16 cellular contexts compared by ENCODE assay signal in genomic region chr10:69865450-69865849, GRCh38.
DNase-seq lines count a peak whose midpoint lies in the region; ATAC-seq, FAIRE-seq and TF ChIP-seq lines count a peak whose summit lies in the region.
"Had no signal": no experiment of that assay in that cellular context is flagged by ENCODE, and none has a peak within 500 bp of the region (broad histone marks: within the 10 kb centered on the region; RNA-seq: fewer than 3 reads in every experiment).

No MANE protein-coding gene starts in this region.

- H2BK15ac ChIP-seq in H1 (ENCODE audit: low read length): no peak overlapping the region; the same call in 1 of the 2 replicates

- H3F3A ChIP-seq in neural progenitor cell (ENCODE audit: low read depth): peaks cover 39% of the 10 kb centered on the region

- H3K4me1 ChIP-seq in cardiac muscle cell (ENCODE audit: low read depth) (peaks cover 33% of the 10 kb centered on the region), right atrium auricular region (peaks cover 0 to 40% of the 10 kb centered on the region in 2 donors), H1 (replicated peaks in 1 of 4; ENCODE audit: control insufficient read depth in 3 of 4, insufficient read depth in 4 of 4, low read length in 3 of 4) (peaks cover 6 to 54% (median 40%) of the 10 kb centered on the region in 4 experiments), neural progenitor cell (peaks cover 51% of the 10 kb centered on the region)

- H3K27me3 ChIP-seq in cardiac muscle cell (no peaks in the 10 kb centered on the region), right atrium auricular region (no peaks in the 10 kb centered on the region), H1 (replicated peaks in 1 of 4; ENCODE audit: control insufficient read depth in 3 of 4, extremely low read depth in 1 of 4, insufficient read depth in 3 of 4, low read length in 3 of 4) (no peaks in the 10 kb centered on the region; a peak in 1 of 7 replicates), neural progenitor cell (no peaks in the 10 kb centered on the region)

- peak overlapping the region; percentile 97 for H2BK20ac ChIP-seq in H1 (ENCODE audit: low read length)

- H3K4me3 ChIP-seq in cardiac muscle cell (no peak overlapping the region), right atrium auricular region (no peak overlapping the region), H1 (ENCODE audit: extremely low read depth in 1 of 4, insufficient read depth in 2 of 4, low read depth in 3 of 4, low read length in 4 of 4) (no peak overlapping the region), neural progenitor cell (no peak overlapping the region)
- H3K4me3 ChIP-seq: HAP-1 had no signal

- TF ChIP-seq CTCF in cardiac muscle cell (IDR thresholded peaks at IDR 0.05; ENCODE audit: low read depth, low read length) (no peak), right atrium auricular region (IDR thresholded peaks at IDR 0.05) (no peak), H1 (IDR thresholded peaks at IDR 0.05; ENCODE audit: control extremely low read depth in 1 of 3, insufficient read depth in 1 of 3, low read depth in 1 of 3, low read length in 3 of 3) (no peak), neural progenitor cell (IDR thresholded peaks at IDR 0.05) (no peak)

- H3K56ac ChIP-seq in H1 (replicated peaks; ENCODE audit: insufficient read length, low read depth, low read length): no peak overlapping the region

- H3K27me3 Mint-ChIP-seq in neural progenitor cell (ENCODE audit: insufficient read depth, low read depth): peaks cover 13% of the 10 kb centered on the region
- peaks cover 6% of the 10 kb centered on the region for H3K27me3 Mint-ChIP-seq in activated naive CD8-positive, alpha-beta T cell treated with anti-CD3 and anti-CD28 coated beads for 36 hours

- H3K36me3 Mint-ChIP-seq in neural progenitor cell: no peaks in the 10 kb centered on the region
- H3K36me3 Mint-ChIP-seq in activated naive CD8-positive, alpha-beta T cell treated with anti-CD3 and anti-CD28 coated beads for 36 hours: no peaks in the 10 kb centered on the region

- H3K4me1 Mint-ChIP-seq in neural progenitor cell: peaks cover 54% of the 10 kb centered on the region
- peaks cover 5% of the 10 kb centered on the region for H3K4me1 Mint-ChIP-seq in activated naive CD8-positive, alpha-beta T cell treated with anti-CD3 and anti-CD28 coated beads for 36 hours

- CTCF ChIA-PET in H1 (lab: Charles Lee; ENCODE audit: partially characterized antibody): interaction anchor here (0.8 to 15.3 kb wide), 17 partner anchors 10 to 108 kb away, joined by 3 to 170 read pairs (median 4); no protein-coding TSS in a partner anchor

- no peak overlapping the region for H2AFZ ChIP-seq in H1 (ENCODE audit: low read length)
- no peak overlapping the region for H2AFZ ChIP-seq in neural progenitor cell (replicated peaks)

- H2BK120ac ChIP-seq in H1 (replicated peaks; ENCODE audit: low read depth, low read length): no peak overlapping the region

- H3K23me2 ChIP-seq in H1 (ENCODE audit: low read depth, low read length): no peaks in the 10 kb centered on the region

- no peak overlapping the region for H3K14ac ChIP-seq in H1 (ENCODE audit: insufficient read length)

- POLR2A ChIA-PET in H1 (lab: Charles Lee; ENCODE audit: partially characterized antibody): interaction anchor here (1.2 to 1.5 kb wide), 3 partner anchors 9 to 52 kb away, joined by 3 to 4 read pairs (median 3); no protein-coding TSS in a partner anchor

- peak overlapping the region; percentile 91; the same call in 1 of the 2 replicates for H2BK12ac ChIP-seq in H1 (ENCODE audit: low read depth, low read length)

- peak overlapping the region; percentile 17 for H3K27ac Mint-ChIP-seq in neural progenitor cell
- H3K27ac Mint-ChIP-seq in activated naive CD8-positive, alpha-beta T cell treated with anti-CD3 and anti-CD28 coated beads for 36 hours: no peak overlapping the region

- H3K79me2 ChIP-seq in H1 (ENCODE audit: control insufficient read depth in 1 of 2, insufficient read depth in 2 of 2, low read length in 2 of 2): no peaks in the 10 kb centered on the region
- no peaks in the 10 kb centered on the region for H3K79me2 ChIP-seq in neural progenitor cell (ENCODE audit: low read depth)

- H3K4ac ChIP-seq in H1 (replicated peaks; ENCODE audit: insufficient read length, low read depth, low read length): no peak overlapping the region

- H3K9me3 ChIP-seq in cardiac muscle cell (ENCODE audit: low read depth) (no peaks in the 10 kb centered on the region), right atrium auricular region (no peaks in the 10 kb centered on the region), H1 (ENCODE audit: insufficient read depth in 2 of 2, low read depth in 1 of 2, low read length in 1 of 2) (no peaks in the 10 kb centered on the region), neural progenitor cell (ENCODE audit: low read depth) (no peaks in the 10 kb centered on the region)
- H3K9me3 ChIP-seq: HAP-1 had no signal

- H3K9me3 Mint-ChIP-seq in neural progenitor cell: no peaks in the 10 kb centered on the region
- H3K9me3 Mint-ChIP-seq in activated naive CD8-positive, alpha-beta T cell treated with anti-CD3 and anti-CD28 coated beads for 36 hours: no peaks in the 10 kb centered on the region

- no peak overlapping the region for H4K5ac ChIP-seq in H1 (ENCODE audit: insufficient read length, low read depth, low read length)

- no peak for TF ChIP-seq EP300 in H1 (IDR thresholded peaks at IDR 0.05; ENCODE audit: borderline replicate concordance in 1 of 2, low read depth in 2 of 2, low read length in 2 of 2)

- H3K4me3 Mint-ChIP-seq in neural progenitor cell: no peak overlapping the region
- no peak overlapping the region for H3K4me3 Mint-ChIP-seq in activated naive CD8-positive, alpha-beta T cell treated with anti-CD3 and anti-CD28 coated beads for 36 hours

- WGBS in H1 (ENCODE audit: extremely low coverage in 1 of 2, insufficient coverage in 1 of 2, insufficient read length in 1 of 2, insufficient replicate concordance in 2 of 2, low coverage in 1 of 2, low lambda C conversion rate in 2 of 2, missing lambda C conversion rate in 1 of 2), 2 experiments: 77% methylated on average over 1 of the region's 1 CpG; no CpG with 5 or more reads in 1 of the 2 experiments

- no peaks in the 10 kb centered on the region for H3K79me1 ChIP-seq in H1 (ENCODE audit: low read depth, low read length)

- H3K36me3 ChIP-seq in cardiac muscle cell (no peaks in the 10 kb centered on the region), right atrium auricular region (no peaks in the 10 kb centered on the region), H1 (ENCODE audit: control insufficient read depth in 2 of 4, insufficient read depth in 4 of 4, low read length in 3 of 4) (no peaks in the 10 kb centered on the region), neural progenitor cell (no peaks in the 10 kb centered on the region)
- H3K36me3 ChIP-seq: HAP-1 had no signal

- DNase-seq in cardiac muscle cell (ENCODE audit: low read depth in 1 of 2, low spot score in 1 of 2): no peak
- DNase-seq in right atrium auricular region (ENCODE audit: low spot score): no peak
- DNase-seq in H1 (ENCODE audit: low read depth in 1 of 2, low spot score in 2 of 2): no peak
- no peak for DNase-seq in neural progenitor cell (ENCODE audit: low spot score)
- no peak for DNase-seq in activated naive CD8-positive, alpha-beta T cell treated with anti-CD3 and anti-CD28 coated beads for 36 hours
- no peak for DNase-seq in C1 segment of cervical spinal cord (lab: John Stamatoyannopoulos, UW)
- DNase-seq: MV-4-11, NCI-H1417, NCI-H187 treated with DMSO at 0.1 percent for 48 hours, NCI-H69, RPMI8226 had no signal

- no peak overlapping the region for H3K18ac ChIP-seq in H1 (ENCODE audit: extremely low read depth, low read length)

- TF ChIP-seq RAD21 in H1 (IDR thresholded peaks at IDR 0.05 in 1 of 2, conservative IDR thresholded peaks at IDR 0.05 in 1 of 2; ENCODE audit: low read depth in 2 of 2, low read length in 2 of 2): no peak

- ATAC-seq in GM21717 (IDR thresholded peaks at IDR 0.05; ENCODE audit: unreplicated experiment) (no peak), HG02981 (IDR thresholded peaks at IDR 0.05; ENCODE audit: unreplicated experiment) (no peak)

- H4K91ac ChIP-seq in H1 (replicated peaks; ENCODE audit: insufficient read length, low read length): no peak overlapping the region

- TF ChIP-seq POLR2A in H1 (IDR thresholded peaks at IDR 0.05; ENCODE audit: control extremely low read depth in 1 of 2, low read depth in 2 of 2, low read length in 2 of 2): no peak

- H4K8ac ChIP-seq in H1 (ENCODE audit: extremely low read depth, insufficient read depth, low read length): no peak overlapping the region

- no peak overlapping the region for H3K9ac ChIP-seq in H1 (replicated peaks in 1 of 4; ENCODE audit: extremely low read depth in 1 of 4, low read depth in 3 of 4, low read length in 3 of 4)
- no peak overlapping the region for H3K9ac ChIP-seq in neural progenitor cell

- peak overlapping the region; percentile 88 for H3K27ac ChIP-seq in cardiac muscle cell
- no peak overlapping the region for H3K27ac ChIP-seq in right atrium auricular region
- H3K27ac ChIP-seq in H1 (ENCODE audit: low read depth, low read length): no peak overlapping the region
- H3K27ac ChIP-seq in neural progenitor cell: no peak overlapping the region
- H3K27ac ChIP-seq: C4-2B had no signal

- H2BK5ac ChIP-seq in H1 (ENCODE audit: low read depth, low read length): peak overlapping the region; percentile 98; the same call in 1 of the 2 replicates

- FAIRE-seq in H1 (lab: Jason Lieb, UNC): no peak
- FAIRE-seq: GM19239 had no signal

- no peak overlapping the region for H3K4me2 ChIP-seq in H1 (ENCODE audit: insufficient read depth in 1 of 2, low read depth in 2 of 2, low read length in 2 of 2)
- no peak overlapping the region for H3K4me2 ChIP-seq in neural progenitor cell

- no peak overlapping the region for H3K23ac ChIP-seq in H1 (ENCODE audit: insufficient read length)

- peak overlapping the region; percentile 53; the same call in 1 of the 2 replicates for H2AK5ac ChIP-seq in H1 (ENCODE audit: low read depth, low read length)

- H4K20me1 ChIP-seq in H1 (replicated peaks in 1 of 2; ENCODE audit: control insufficient read depth in 1 of 2, insufficient read depth in 2 of 2, low read length in 2 of 2): no peaks in the 10 kb centered on the region
- H4K20me1 ChIP-seq in neural progenitor cell (ENCODE audit: low read depth): no peaks in the 10 kb centered on the region

TF ChIP-seq in H1, 55 proteins besides CTCF, POLR2A, EP300 and RAD21 (continues in another document):
- no peak for TF ChIP-seq NRF1 (IDR thresholded peaks at IDR 0.05; ENCODE audit: low read depth, low read length)
- TF ChIP-seq RXRA (IDR thresholded peaks at IDR 0.05; ENCODE audit: insufficient read depth, low read depth, low read length): no peak
- no peak for TF ChIP-seq RNF2 (IDR thresholded peaks at IDR 0.05; ENCODE audit: borderline replicate concordance, low read depth, low read length, missing control alignments, poor library complexity, severe bottlenecking)
- no peak for TF ChIP-seq CEBPB (IDR thresholded peaks at IDR 0.05; ENCODE audit: low read depth, low read length)
- TF ChIP-seq JUN (IDR thresholded peaks at IDR 0.05; ENCODE audit: low read depth, low read length): no peak
- no peak for TF ChIP-seq HDAC6 (IDR thresholded peaks at IDR 0.05; ENCODE audit: low read depth, low read length)
- no peak for TF ChIP-seq NANOG (IDR thresholded peaks at IDR 0.05; ENCODE audit: insufficient read depth, low read depth, low read length, poor library complexity, severe bottlenecking)
- TF ChIP-seq POU5F1 (IDR thresholded peaks at IDR 0.05; ENCODE audit: low read depth, low read length): no peak
